ENCODE assay signal across 12 cellular contexts in the genomic region with DNA sequence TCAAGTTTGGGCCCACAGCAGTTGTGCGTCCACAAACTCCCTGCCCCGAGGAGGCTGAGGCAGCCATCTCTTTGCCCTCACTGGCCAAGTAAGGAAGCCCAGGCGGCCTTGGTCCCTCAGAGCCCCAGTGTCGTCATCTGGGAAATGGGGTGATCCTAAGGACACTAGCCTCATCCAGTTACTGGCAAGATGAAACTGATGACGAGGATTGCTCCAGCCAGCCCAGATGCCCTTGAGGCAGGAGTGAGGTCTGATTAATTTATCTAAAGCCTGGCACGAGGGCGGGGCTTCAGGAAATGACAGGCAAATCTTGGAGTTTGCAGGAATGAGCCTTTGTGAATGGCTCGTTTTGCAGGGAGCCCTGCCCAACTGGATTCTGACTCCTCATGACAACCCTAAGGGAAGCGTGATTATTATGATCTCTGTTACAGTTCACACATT. TPM values are rescaled to one million over a fixed set of nuclear protein-coding genes. Genes with fewer than 3 reads are reported as not detected.
DNase-seq lines count a peak whose midpoint lies in the region; ATAC-seq and TF ChIP-seq lines count a peak whose summit lies in the region.
"Had no signal": no experiment of that assay in that cellular context is flagged by ENCODE, and none has a peak within 500 bp of the region (broad histone marks: within the 10 kb centered on the region; RNA-seq: fewer than 3 reads in every experiment).

No MANE protein-coding gene starts in this region.

- CTCF ChIA-PET in CD8-positive, alpha-beta T cell (lab: Charles Lee), result interaction anchor here (1.4 to 5.8 kb wide), 3 partner anchors 12 to 19 kb away, joined by 5 to 29 read pairs (median 20); no protein-coding TSS in a partner anchor

- POLR2A ChIA-PET in CD8-positive, alpha-beta T cell (lab: Charles Lee), result no interaction called here

- H3K27me3 ChIP-seq in CD8-positive, alpha-beta T cell (ENCODE audit: insufficient read depth, low read length), result no peaks in the 10 kb centered on the region
- no peaks in the 10 kb centered on the region for H3K27me3 ChIP-seq in OCI-LY3 (ENCODE audit: low read depth, low read length)
- no peaks in the 10 kb centered on the region for H3K27me3 ChIP-seq in dorsolateral prefrontal cortex

- no peaks in the 10 kb centered on the region for H4K20me1 ChIP-seq in OCI-LY3 (ENCODE audit: insufficient read depth, low read length)

- H3K27ac ChIP-seq in CD8-positive, alpha-beta T cell (ENCODE audit: low read depth, low read length), result no peak overlapping the region
- H3K27ac ChIP-seq in OCI-LY3 (ENCODE audit: low read length) (no peak overlapping the region), dorsolateral prefrontal cortex (peak overlapping the region in 57 of 59 donors; percentile 23 to 96 (median 87))

- peaks cover 7% of the 10 kb centered on the region for H3K36me3 Mint-ChIP-seq in CD8-positive, alpha-beta T cell
- H3K36me3 Mint-ChIP-seq in nephron progenitor cell (ENCODE audit: low read depth), result peaks cover 13% of the 10 kb centered on the region

- DNase-seq in CD8-positive, alpha-beta T cell, result no peak
- DNase-seq in dorsolateral prefrontal cortex (no peak), nephron progenitor cell (no peak), GOT3 (lab: John Stamatoyannopoulos, UW) (no peak), NK-92 (lab: John Stamatoyannopoulos, UW; ENCODE audit: unreplicated experiment) (no peak), AML-193 (lab: John Stamatoyannopoulos, UW) (no peak)
- DNase-seq: activated CD4-positive, CD25-positive, alpha-beta regulatory T cell; NCI-H446 had no signal

- no peaks in the 10 kb centered on the region for H3K9me3 ChIP-seq in CD8-positive, alpha-beta T cell (ENCODE audit: low read length)
- no peaks in the 10 kb centered on the region for H3K9me3 ChIP-seq in OCI-LY3 (ENCODE audit: insufficient read depth, low read length)

- H3K9ac ChIP-seq in OCI-LY3 (ENCODE audit: low read length), result no peak overlapping the region

- H3K79me2 ChIP-seq in OCI-LY3 (ENCODE audit: low read length), result peaks cover 12% of the 10 kb centered on the region; the same call in 1 of the 2 replicates

- no peak for ATAC-seq in CD8-positive, alpha-beta T cell
- ATAC-seq in GM19324 (IDR thresholded peaks at IDR 0.05; ENCODE audit: low FRiP score, unreplicated experiment), result no peak

- intact Hi-C loops in CD8-positive, alpha-beta T cell (cut with DNase I, micrococcal nuclease), result loop anchor here (2.0 to 10.0 kb wide), 9 partner anchors 19 to 314 kb away; partner anchors contain the start of genes POU2F2 (in 2 of the 2), DEDD2 (in 1 of the 2), ERF (in 1 of the 2) and MEGF8 (in 1 of the 2)
- intact Hi-C loops in dorsolateral prefrontal cortex (cut with DNase I), result loop anchor here in 1 of 2 donors (5.0 to 10.0 kb wide), 3 partner anchors 94 to 347 kb away; partner anchors contain the start of genes GRIK5, GSK3A, MEGF8 and ZNF574

- H3K27me3 Mint-ChIP-seq in CD8-positive, alpha-beta T cell (ENCODE audit: low read depth), result no peaks in the 10 kb centered on the region
- peaks cover 29% of the 10 kb centered on the region for H3K27me3 Mint-ChIP-seq in nephron progenitor cell (ENCODE audit: low read depth, poor library complexity)

- peaks cover 41% of the 10 kb centered on the region for H3K4me1 Mint-ChIP-seq in CD8-positive, alpha-beta T cell (ENCODE audit: low read depth)
- peaks cover 38% of the 10 kb centered on the region for H3K4me1 Mint-ChIP-seq in nephron progenitor cell

- no peaks in the 10 kb centered on the region for H3K36me3 ChIP-seq in CD8-positive, alpha-beta T cell (ENCODE audit: insufficient read depth, low read length)
- H3K36me3 ChIP-seq in OCI-LY3 (replicated peaks; ENCODE audit: low read depth, low read length), result no peaks in the 10 kb centered on the region

- H3K9me3 Mint-ChIP-seq in CD8-positive, alpha-beta T cell, result no peaks in the 10 kb centered on the region
- peaks cover 4% of the 10 kb centered on the region for H3K9me3 Mint-ChIP-seq in nephron progenitor cell
- H3K9me3 Mint-ChIP-seq: dendritic cell treated with granulocyte-macrophage colony-stimulating factor and Interleukin-4, amounts not matched to agents 40 ng/mL and 50 ng/mL, for 4 days had no signal

- TF ChIP-seq CTCF in CD8-positive, alpha-beta T cell (IDR thresholded peaks at IDR 0.05), result no peak
- TF ChIP-seq CTCF in OCI-LY3 (IDR thresholded peaks at IDR 0.05; ENCODE audit: low read depth, low read length), result no peak
- no peak for TF ChIP-seq CTCF in dorsolateral prefrontal cortex (IDR thresholded peaks at IDR 0.05 in 54 of 56, conservative IDR thresholded peaks at IDR 0.05 in 2 of 56; ENCODE audit: low read depth in 1 of 56, partially characterized antibody in 56 of 56)
- no peak for TF ChIP-seq CTCF in nephron progenitor cell (IDR thresholded peaks at IDR 0.05)

- peak overlapping the region; percentile 93 for H3K4me3 Mint-ChIP-seq in CD8-positive, alpha-beta T cell
- H3K4me3 Mint-ChIP-seq in nephron progenitor cell, result peak overlapping the region; percentile 88
- H3K4me3 Mint-ChIP-seq: dendritic cell treated with granulocyte-macrophage colony-stimulating factor and Interleukin-4, amounts not matched to agents 40 ng/mL and 50 ng/mL, for 4 days had no signal

- H2AFZ ChIP-seq in OCI-LY3 (ENCODE audit: low read depth, low read length), result no peak overlapping the region

- peaks cover 31% of the 10 kb centered on the region for H3K4me1 ChIP-seq in CD8-positive, alpha-beta T cell (ENCODE audit: insufficient read depth, low read length)
- H3K4me1 ChIP-seq in OCI-LY3 (ENCODE audit: low read length), result peaks cover 10% of the 10 kb centered on the region; the same call in 1 of the 2 replicates

- H3K27ac Mint-ChIP-seq in CD8-positive, alpha-beta T cell, result no peak overlapping the region
- no peak overlapping the region for H3K27ac Mint-ChIP-seq in nephron progenitor cell
- H3K27ac Mint-ChIP-seq: dendritic cell treated with granulocyte-macrophage colony-stimulating factor and Interleukin-4, amounts not matched to agents 40 ng/mL and 50 ng/mL, for 4 days had no signal

- H3K4me3 ChIP-seq in CD8-positive, alpha-beta T cell (ENCODE audit: low read depth, low read length), result no peak overlapping the region
- H3K4me3 ChIP-seq in OCI-LY3 (ENCODE audit: low read length) (no peak overlapping the region), dorsolateral prefrontal cortex (peak overlapping the region in 35 of 59 donors; percentile 62 to 96 (median 84))

- peak overlapping the region; percentile 88 for H3K4me2 ChIP-seq in OCI-LY3 (ENCODE audit: low read length)

RNA-seq across cellular contexts. Expression of gene LIPE, which starts 5.6 kb away (rescaled TPM):
- 1 to 10 TPM; 4.8 to 8.6 TPM for total RNA-seq in CD8-positive, alpha-beta T cell
- total RNA-seq in dorsolateral prefrontal cortex, result 100 to 1,000 TPM in 24 of 120 experiments, 10 to 100 TPM in 96; 21.9 to 264 (median 65.6) TPM

RNA-seq across cellular contexts. Expression of gene CXCL17, which starts 21.1 kb away (rescaled TPM):
- not detected for total RNA-seq in CD8-positive, alpha-beta T cell
- total RNA-seq in dorsolateral prefrontal cortex, result not detected
- total RNA-seq: lung microvascular endothelial cell had no signal

RNA-seq across cellular contexts. Expression of gene CNFN, which starts 31.5 kb away (rescaled TPM):
- not detected for total RNA-seq in CD8-positive, alpha-beta T cell
- 1 to 10 TPM in 51 of 120 experiments, under 1 TPM in 5, not detected in 64; 0.84 to 3.8 (median 1.4) TPM for total RNA-seq in dorsolateral prefrontal cortex
- total RNA-seq: lung microvascular endothelial cell had no signal

Comparison
In these comparisons a context has a peak if more than half of its experiments do, and no peak if none do; other contexts are left out.
1. H3K27ac ChIP-seq: peak in dorsolateral prefrontal cortex (57 of 59); none in CD8-positive, alpha-beta T cell (single experiment) and OCI-LY3 (single experiment).
2. H3K4me3 ChIP-seq: peak in dorsolateral prefrontal cortex (35 of 59); none in CD8-positive, alpha-beta T cell (single experiment) and OCI-LY3 (single experiment).